ENCODE assay signal across 15 cellular contexts in the genomic region with DNA sequence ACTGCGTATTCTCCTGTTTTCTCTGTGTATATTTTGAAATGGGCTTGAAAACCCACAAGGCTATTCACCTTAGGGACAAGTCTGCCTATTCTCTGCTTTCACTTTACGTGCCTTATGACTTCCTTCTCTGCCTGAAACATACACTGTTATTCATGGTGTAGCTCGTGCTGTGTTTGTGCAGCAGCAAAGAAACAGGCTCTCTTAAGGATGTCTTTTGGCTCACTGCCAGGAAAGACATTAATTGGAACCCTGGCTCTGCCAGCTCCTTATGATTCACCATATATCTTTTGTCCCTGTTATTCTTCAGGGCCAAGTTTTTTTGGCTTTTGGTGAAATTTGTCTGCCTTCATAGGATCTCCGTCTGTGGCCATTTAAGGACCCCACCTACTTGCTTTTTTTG.
DNase-seq lines count a peak whose midpoint lies in the region; ATAC-seq and TF ChIP-seq lines count a peak whose summit lies in the region.
"Had no signal": no experiment of that assay in that cellular context is flagged by ENCODE, and none has a peak within 500 bp of the region (broad histone marks: within the 10 kb centered on the region; RNA-seq: fewer than 3 reads in every experiment).

No MANE protein-coding gene starts in this region.

- no peak overlapping the region for H3K4me3 Mint-ChIP-seq in activated T-cell treated with anti-CD3 and anti-CD28 coated beads, Interleukin-2, amount 50 U/mL, for 72 hours
- H3K4me3 Mint-ChIP-seq in activated T-cell treated with anti-CD3 and anti-CD28 coated beads, Interleukin-2, amount 50 U/mL, for 4 hours: no peak overlapping the region
- H3K4me3 Mint-ChIP-seq: activated CD8-positive, alpha-beta T cell treated with anti-CD3 and anti-CD28 coated beads, Interleukin-2, amount 10 ng/mL, durations not matched to agents 7 days and 5 days; activated T-helper 17 cell treated with anti-CD3 and anti-CD28 coated beads, Interleukin-2, amount 50 U/mL, for 72 hours; HFFc6; nephron had no signal

- TF ChIP-seq CTCF in GM20000 (IDR thresholded peaks at IDR 0.05; ENCODE audit: extremely low read depth, missing control alignments): no peak

- no peak for ATAC-seq in activated T-cell treated with anti-CD3 and anti-CD28 coated beads, Interleukin-2, amount 50 U/mL, for 72 hours (replicated peaks in 1 of 2)
- no peak for ATAC-seq in activated T-cell treated with anti-CD3 and anti-CD28 coated beads, Interleukin-2, amount 50 U/mL, for 4 hours
- ATAC-seq: activated CD8-positive, alpha-beta T cell treated with anti-CD3 and anti-CD28 coated beads, Interleukin-2, amount 10 ng/mL, durations not matched to agents 7 days and 5 days had no signal

- peaks cover 0 to 2% of the 10 kb centered on the region in 2 donors for H3K9me3 Mint-ChIP-seq in activated T-cell treated with anti-CD3 and anti-CD28 coated beads, Interleukin-2, amount 50 U/mL, for 72 hours
- H3K9me3 Mint-ChIP-seq in activated T-cell treated with anti-CD3 and anti-CD28 coated beads, Interleukin-2, amount 50 U/mL, for 4 hours: no peaks in the 10 kb centered on the region
- H3K9me3 Mint-ChIP-seq: activated T-helper 17 cell treated with anti-CD3 and anti-CD28 coated beads, Interleukin-2, amount 50 U/mL, for 72 hours had no signal

- no peak for DNase-seq in activated T-cell treated with anti-CD3 and anti-CD28 coated beads, Interleukin-2, amount 50 U/mL, for 72 hours
- DNase-seq in activated T-cell treated with anti-CD3 and anti-CD28 coated beads, Interleukin-2, amount 50 U/mL, for 4 hours: no peak
- peak; percentile 66 for DNase-seq in NCI-H1105 (lab: John Stamatoyannopoulos, UW)
- DNase-seq in amniotic epithelial cell (ENCODE audit: low read depth): peak; percentile 4
- DNase-seq in skeletal muscle cell (ENCODE audit: low read depth): peak; percentile 8
- no peak for DNase-seq in germinal center (ENCODE audit: low spot score)
- DNase-seq in middle frontal gyrus (ENCODE audit: extremely low spot score, low spot score): no peak
- DNase-seq in GM20000 (ENCODE audit: low spot score): no peak
- DNase-seq: activated CD8-positive, alpha-beta T cell treated with anti-CD3 and anti-CD28 coated beads, Interleukin-2, amount 10 ng/mL, durations not matched to agents 7 days and 5 days; adrenal gland; glutamatergic neuron; HFFc6 had no signal

- peak overlapping the region; percentile 11 for H3K27ac Mint-ChIP-seq in activated T-cell treated with anti-CD3 and anti-CD28 coated beads, Interleukin-2, amount 50 U/mL, for 72 hours
- H3K27ac Mint-ChIP-seq: activated CD8-positive, alpha-beta T cell treated with anti-CD3 and anti-CD28 coated beads, Interleukin-2, amount 10 ng/mL, durations not matched to agents 7 days and 5 days; activated T-helper 17 cell treated with anti-CD3 and anti-CD28 coated beads, Interleukin-2, amount 50 U/mL, for 72 hours; HFFc6 had no signal

- H3K27me3 Mint-ChIP-seq in activated T-cell treated with anti-CD3 and anti-CD28 coated beads, Interleukin-2, amount 50 U/mL, for 72 hours (ENCODE audit: low read depth): peaks cover 7% of the 10 kb centered on the region
- H3K27me3 Mint-ChIP-seq in activated T-cell treated with anti-CD3 and anti-CD28 coated beads, Interleukin-2, amount 50 U/mL, for 4 hours (ENCODE audit: low read depth): no peaks in the 10 kb centered on the region
- H3K27me3 Mint-ChIP-seq: activated T-helper 17 cell treated with anti-CD3 and anti-CD28 coated beads, Interleukin-2, amount 50 U/mL, for 72 hours had no signal

- H3K4me3 ChIP-seq in skeletal muscle cell (ENCODE audit: low read depth, low read length): no peak overlapping the region
- H3K4me3 ChIP-seq: adrenal gland, prostate gland had no signal

- no peaks in the 10 kb centered on the region for H3K4me1 Mint-ChIP-seq in activated T-cell treated with anti-CD3 and anti-CD28 coated beads, Interleukin-2, amount 50 U/mL, for 72 hours (ENCODE audit: low read depth)
- peaks cover 10% of the 10 kb centered on the region for H3K4me1 Mint-ChIP-seq in activated T-cell treated with anti-CD3 and anti-CD28 coated beads, Interleukin-2, amount 50 U/mL, for 4 hours (ENCODE audit: low read depth)

- H3K36me3 Mint-ChIP-seq in activated T-cell treated with anti-CD3 and anti-CD28 coated beads, Interleukin-2, amount 50 U/mL, for 72 hours (ENCODE audit: insufficient read depth in 2 of 2): no peaks in the 10 kb centered on the region
- H3K36me3 Mint-ChIP-seq in activated T-cell treated with anti-CD3 and anti-CD28 coated beads, Interleukin-2, amount 50 U/mL, for 4 hours (ENCODE audit: insufficient read depth): peaks cover 2% of the 10 kb centered on the region

Comparison
In these comparisons a context has a peak if more than half of its experiments do, and no peak if none do; other contexts are left out.
1. DNase-seq: peak in NCI-H1105 (single experiment), amniotic epithelial cell (single experiment) and skeletal muscle cell (single experiment); none in activated T-cell treated with anti-CD3 and anti-CD28 coated beads, Interleukin-2, amount 50 U/mL, for 72 hours (0 of 2), activated T-cell treated with anti-CD3 and anti-CD28 coated beads, Interleukin-2, amount 50 U/mL, for 4 hours (single experiment), germinal center (single experiment), middle frontal gyrus (single experiment) and GM20000 (single experiment).